In genomic region chr12:119668315-119668651, GRCh38 we compare ENCODE assay signal across 1 cellular context.
TF ChIP-seq lines count a peak whose summit lies in the region.

No MANE protein-coding gene starts in this region.

TF ChIP-seq in GM12878, 131 proteins besides CTCF, POLR2A, EP300 and RAD21 (continued from another document):
- TF ChIP-seq E4F1 (IDR thresholded peaks at IDR 0.05; ENCODE audit: borderline replicate concordance, partially characterized antibody) (no peak), EED (IDR thresholded peaks at IDR 0.05; ENCODE audit: low read depth) (no peak), ZSCAN29 (IDR thresholded peaks at IDR 0.05) (no peak), BCLAF1 (IDR thresholded peaks at IDR 0.05) (no peak), NR2C1 (IDR thresholded peaks at IDR 0.05) (no peak), MTA3 (IDR thresholded peaks at IDR 0.05; ENCODE audit: borderline replicate concordance, low read length) (no peak), WRNIP1 (IDR thresholded peaks at IDR 0.05; ENCODE audit: borderline replicate concordance, low read depth, low read length) (no peak), RBBP5 (conservative IDR thresholded peaks at IDR 0.05) (no peak), CBX3 (IDR thresholded peaks at IDR 0.05; ENCODE audit: borderline replicate concordance, low read depth) (no peak)
- TF ChIP-seq, protein P1, sequence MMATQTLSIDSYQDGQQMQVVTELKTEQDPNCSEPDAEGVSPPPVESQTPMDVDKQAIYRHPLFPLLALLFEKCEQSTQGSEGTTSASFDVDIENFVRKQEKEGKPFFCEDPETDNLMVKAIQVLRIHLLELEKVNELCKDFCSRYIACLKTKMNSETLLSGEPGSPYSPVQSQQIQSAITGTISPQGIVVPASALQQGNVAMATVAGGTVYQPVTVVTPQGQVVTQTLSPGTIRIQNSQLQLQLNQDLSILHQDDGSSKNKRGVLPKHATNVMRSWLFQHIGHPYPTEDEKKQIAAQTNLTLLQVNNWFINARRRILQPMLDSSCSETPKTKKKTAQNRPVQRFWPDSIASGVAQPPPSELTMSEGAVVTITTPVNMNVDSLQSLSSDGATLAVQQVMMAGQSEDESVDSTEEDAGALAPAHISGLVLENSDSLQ (IDR thresholded peaks at IDR 0.05), result peak; percentile 46; the same call in 1 of the 2 replicates
